ENCODE assay signal across 8 cellular contexts in the genomic region with DNA sequence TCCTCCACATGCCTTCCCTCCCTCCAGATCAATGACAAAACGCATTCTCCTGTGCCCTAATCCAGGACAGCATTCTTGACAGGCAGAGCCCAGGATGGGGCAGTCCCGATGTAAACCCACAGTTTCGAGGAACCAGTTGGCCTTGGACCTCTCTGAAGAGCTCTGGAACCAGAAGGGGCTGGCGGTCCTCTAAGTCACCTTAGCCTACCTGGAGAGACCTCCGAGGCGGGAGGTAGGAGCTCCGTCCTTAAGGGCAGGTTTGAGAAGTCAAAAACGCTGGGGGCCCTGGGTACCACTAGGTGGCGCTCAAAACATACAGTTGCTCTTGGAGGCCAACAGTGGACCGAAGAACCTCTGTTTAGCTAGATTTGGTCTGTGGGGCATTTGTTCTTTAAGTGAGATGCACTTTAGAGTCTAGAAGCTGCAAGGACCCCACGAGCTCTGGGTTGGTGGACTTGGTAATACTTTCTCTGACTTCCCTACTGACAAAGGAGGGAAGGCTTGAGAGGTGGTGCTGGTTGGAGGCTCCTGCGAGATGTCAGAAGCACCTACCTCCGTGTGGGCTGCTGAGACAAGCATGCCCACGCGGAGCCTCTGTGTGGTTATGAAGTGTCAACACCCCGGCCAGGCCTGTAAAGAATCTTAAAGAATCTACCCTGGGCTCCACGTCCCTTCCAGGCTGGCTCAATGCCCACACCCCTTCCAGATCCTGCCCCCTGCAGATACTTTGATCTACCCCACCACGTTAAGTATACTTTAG.
DNase-seq lines count a peak whose midpoint lies in the region; ATAC-seq lines count a peak whose summit lies in the region.

No MANE protein-coding gene starts in this region.

- no peak overlapping the region for H3K27ac Mint-ChIP-seq in central memory CD8-positive, alpha-beta T cell (ENCODE audit: low read depth)

- H3K36me3 Mint-ChIP-seq in central memory CD8-positive, alpha-beta T cell (ENCODE audit: insufficient read depth), result no peaks in the 10 kb centered on the region

- H3K4me3 Mint-ChIP-seq in central memory CD8-positive, alpha-beta T cell, result no peak overlapping the region

- peak; percentile 68 for ATAC-seq in HG02798 (IDR thresholded peaks at IDR 0.05; ENCODE audit: poor library complexity, unreplicated experiment)
- peak; percentile 85 for ATAC-seq in central memory CD8-positive, alpha-beta T cell (replicated peaks; ENCODE audit: extremely low read depth, poor library complexity, severe bottlenecking)
- ATAC-seq in left colon, result peak; percentile 77
- ATAC-seq in HG02938 (IDR thresholded peaks at IDR 0.05; ENCODE audit: unreplicated experiment), result no peak

- intact Hi-C loops in left colon (cut with DNase I, micrococcal nuclease), result loop anchor here in 1 of 2 donors (2.0 to 5.0 kb wide), 2 partner anchors 495 to 671 kb away; no protein-coding TSS in a partner anchor

- H3K27me3 Mint-ChIP-seq in central memory CD8-positive, alpha-beta T cell, result peaks cover 8% of the 10 kb centered on the region

- DNase-seq in DMS53 treated with DMSO at 0.1 percent for 48 hours (lab: John Stamatoyannopoulos, UW; ENCODE audit: unreplicated experiment), result peak; percentile 75
- DNase-seq in NCI-H345 treated with DMSO at 0.1 percent for 48 hours (lab: John Stamatoyannopoulos, UW; ENCODE audit: unreplicated experiment), result peak; percentile 78
- DNase-seq in activated CD4-positive, CD25-positive, alpha-beta regulatory T cell treated with anti-CD3 and anti-CD28 coated beads, Interleukin-2, amount 50 U/mL, for 72 hours, result peak; percentile 77
- DNase-seq in central memory CD8-positive, alpha-beta T cell (ENCODE audit: low spot score in 2 of 2), result peak; percentile 73 to 78
- peak; percentile 63 to 84 for DNase-seq in left colon
- peak; percentile 68 for DNase-seq in stimulated activated CD4-positive, alpha-beta T cell treated with anti-CD3 and anti-CD28 coated beads, Interleukin-2, amount 100 ng/mL, for 4 hours (ENCODE audit: low read depth)

- H3K9me3 Mint-ChIP-seq in central memory CD8-positive, alpha-beta T cell, result no peaks in the 10 kb centered on the region

- peaks cover 13% of the 10 kb centered on the region for H3K4me1 Mint-ChIP-seq in central memory CD8-positive, alpha-beta T cell
